ENCODE assay signal across 10 cellular contexts in the genomic region with DNA sequence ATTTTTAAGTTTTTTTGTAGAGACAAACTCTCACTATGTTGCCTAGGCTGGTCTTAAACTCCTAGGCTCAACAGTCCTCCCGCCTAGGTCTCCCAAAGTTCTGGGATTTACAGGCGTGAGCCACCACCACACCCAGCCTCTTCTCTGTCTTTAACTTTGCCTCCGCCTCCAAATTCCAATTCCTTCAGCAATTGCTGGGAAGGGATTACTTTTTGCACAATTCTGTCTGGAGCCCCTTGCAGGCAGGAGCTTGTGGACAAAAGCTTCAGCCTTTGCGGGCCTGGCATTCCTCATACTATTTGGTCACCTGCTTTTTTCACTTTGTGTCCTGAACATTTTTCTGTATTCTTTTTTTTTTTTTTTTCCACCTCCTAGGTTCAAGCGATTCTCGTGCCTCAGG. TPM values are rescaled to one million over a fixed set of nuclear protein-coding genes. Genes with fewer than 3 reads are reported as not detected.
A peak's percentile ranks its signal among the peaks of the same experiment; 100 is the strongest.
DNase-seq lines count a peak whose midpoint lies in the region; ATAC-seq and TF ChIP-seq lines count a peak whose summit lies in the region.
"Had no signal": no experiment of that assay in that cellular context is flagged by ENCODE, and none has a peak within 500 bp of the region (broad histone marks: within the 10 kb centered on the region; RNA-seq: fewer than 3 reads in every experiment).

No MANE protein-coding gene starts in this region.

- intact Hi-C loops in activated CD4-positive, alpha-beta T cell treated with anti-CD3 and anti-CD28 coated beads, Interleukin-2, amount 10 ng/mL, durations not matched to agents 24 days and 14 days (cut with micrococcal nuclease), result loop anchor here (10.0 kb wide), 1 partner anchor 673 kb away; a partner anchor contains a TSS
- intact Hi-C loops in activated CD8-positive, alpha-beta T cell treated with anti-CD3 and anti-CD28 coated beads for 36 hours (cut with micrococcal nuclease), result loop anchor here (2.0 kb wide), 2 partner anchors 13 to 27 kb away; a partner anchor contains a TSS

- peak overlapping the region; percentile 72 for H3K4me3 Mint-ChIP-seq in activated CD4-positive, alpha-beta T cell treated with anti-CD3 and anti-CD28 coated beads, Interleukin-2, amount 10 ng/mL, durations not matched to agents 24 days and 14 days
- peak overlapping the region; percentile 54 for H3K4me3 Mint-ChIP-seq in activated CD8-positive, alpha-beta T cell treated with anti-CD3 and anti-CD28 coated beads for 36 hours
- H3K4me3 Mint-ChIP-seq in stimulated activated memory B cell treated with anti-CD40 and anti-IgM and Interleukin-4, amounts not matched to agents 10 μg/mL and 1 μg/mL and 100 μg/mL, for 72 hours, result no peak overlapping the region
- no peak overlapping the region for H3K4me3 Mint-ChIP-seq in mesothelial cell of epicardium

- no peaks in the 10 kb centered on the region for H3K9me3 Mint-ChIP-seq in activated CD4-positive, alpha-beta T cell treated with anti-CD3 and anti-CD28 coated beads, Interleukin-2, amount 10 ng/mL, durations not matched to agents 24 days and 14 days
- H3K9me3 Mint-ChIP-seq in activated CD8-positive, alpha-beta T cell treated with anti-CD3 and anti-CD28 coated beads for 36 hours, result no peaks in the 10 kb centered on the region
- H3K9me3 Mint-ChIP-seq in stimulated activated memory B cell treated with anti-CD40 and anti-IgM and Interleukin-4, amounts not matched to agents 10 μg/mL and 1 μg/mL and 100 μg/mL, for 72 hours, result no peaks in the 10 kb centered on the region
- H3K9me3 Mint-ChIP-seq in mesothelial cell of epicardium, result no peaks in the 10 kb centered on the region

- no peak for ATAC-seq in activated CD8-positive, alpha-beta T cell treated with anti-CD3 and anti-CD28 coated beads for 36 hours
- ATAC-seq in stimulated activated memory B cell treated with anti-CD40 and anti-IgM and Interleukin-4, amounts not matched to agents 10 μg/mL and 1 μg/mL and 100 μg/mL, for 72 hours, result no peak
- ATAC-seq: A549 had no signal

- no peaks in the 10 kb centered on the region for H3K27me3 Mint-ChIP-seq in activated CD4-positive, alpha-beta T cell treated with anti-CD3 and anti-CD28 coated beads, Interleukin-2, amount 10 ng/mL, durations not matched to agents 24 days and 14 days
- H3K27me3 Mint-ChIP-seq in activated CD8-positive, alpha-beta T cell treated with anti-CD3 and anti-CD28 coated beads for 36 hours, result no peaks in the 10 kb centered on the region
- H3K27me3 Mint-ChIP-seq in stimulated activated memory B cell treated with anti-CD40 and anti-IgM and Interleukin-4, amounts not matched to agents 10 μg/mL and 1 μg/mL and 100 μg/mL, for 72 hours, result no peaks in the 10 kb centered on the region
- no peaks in the 10 kb centered on the region for H3K27me3 Mint-ChIP-seq in mesothelial cell of epicardium (ENCODE audit: low read depth)

- no peak for DNase-seq in activated CD4-positive, alpha-beta T cell treated with anti-CD3 and anti-CD28 coated beads, Interleukin-2, amount 10 ng/mL, durations not matched to agents 24 days and 14 days
- DNase-seq in activated CD4-positive, alpha-beta T cell treated with anti-CD3 and anti-CD28 coated beads, Interleukin-2, amount 50 U/mL, for 1 hour, result no peak
- no peak for DNase-seq in activated CD8-positive, alpha-beta T cell treated with anti-CD3 and anti-CD28 coated beads for 36 hours
- DNase-seq in iris pigment epithelial cell (ENCODE audit: low read depth) (peak; percentile 40), mesothelial cell of epicardium (ENCODE audit: low spot score in 2 of 2, unreplicated experiment in 2 of 2) (no peak), NCI-H128 (lab: John Stamatoyannopoulos, UW; ENCODE audit: unreplicated experiment) (no peak), NCI-H748 (lab: John Stamatoyannopoulos, UW; ENCODE audit: unreplicated experiment) (no peak)
- DNase-seq: activated CD8-positive, alpha-beta memory T cell treated with anti-CD3 and anti-CD28 coated beads, Interleukin-2, amount 50 U/mL, for 48 hours had no signal

- TF ChIP-seq CTCF in activated CD8-positive, alpha-beta T cell treated with anti-CD3 and anti-CD28 coated beads for 36 hours (IDR thresholded peaks at IDR 0.05), result no peak
- no peak for TF ChIP-seq CTCF in mesothelial cell of epicardium (IDR thresholded peaks at IDR 0.05; ENCODE audit: unreplicated experiment)

- CTCF ChIA-PET in activated CD8-positive, alpha-beta T cell treated with anti-CD3 and anti-CD28 coated beads for 36 hours (lab: Charles Lee), result interaction anchor here (1.4 to 40.2 kb wide), 4 partner anchors 10 to 27 kb away, joined by 4 to 1222 read pairs (median 32); a partner anchor contains a TSS

- POLR2A ChIA-PET in activated CD8-positive, alpha-beta T cell treated with anti-CD3 and anti-CD28 coated beads for 36 hours (lab: Charles Lee), result interaction anchor here (0.6 to 14.9 kb wide), 4 partner anchors 12 to 250 kb away, joined by 3 to 225 read pairs (median 22); a partner anchor contains a TSS

- peaks cover 34% of the 10 kb centered on the region for H3K36me3 Mint-ChIP-seq in activated CD4-positive, alpha-beta T cell treated with anti-CD3 and anti-CD28 coated beads, Interleukin-2, amount 10 ng/mL, durations not matched to agents 24 days and 14 days (ENCODE audit: low read depth)
- H3K36me3 Mint-ChIP-seq in activated CD8-positive, alpha-beta T cell treated with anti-CD3 and anti-CD28 coated beads for 36 hours (ENCODE audit: low read depth), result peaks cover 52% of the 10 kb centered on the region
- peaks cover 30% of the 10 kb centered on the region for H3K36me3 Mint-ChIP-seq in stimulated activated memory B cell treated with anti-CD40 and anti-IgM and Interleukin-4, amounts not matched to agents 10 μg/mL and 1 μg/mL and 100 μg/mL, for 72 hours
- no peaks in the 10 kb centered on the region for H3K36me3 Mint-ChIP-seq in mesothelial cell of epicardium

- peak overlapping the region; percentile 93 for H3K27ac Mint-ChIP-seq in activated CD4-positive, alpha-beta T cell treated with anti-CD3 and anti-CD28 coated beads, Interleukin-2, amount 10 ng/mL, durations not matched to agents 24 days and 14 days
- peak overlapping the region; percentile 90 for H3K27ac Mint-ChIP-seq in activated CD8-positive, alpha-beta T cell treated with anti-CD3 and anti-CD28 coated beads for 36 hours
- peak overlapping the region; percentile 73 for H3K27ac Mint-ChIP-seq in stimulated activated memory B cell treated with anti-CD40 and anti-IgM and Interleukin-4, amounts not matched to agents 10 μg/mL and 1 μg/mL and 100 μg/mL, for 72 hours
- no peak overlapping the region for H3K27ac Mint-ChIP-seq in mesothelial cell of epicardium

- H3K4me1 Mint-ChIP-seq in activated CD4-positive, alpha-beta T cell treated with anti-CD3 and anti-CD28 coated beads, Interleukin-2, amount 10 ng/mL, durations not matched to agents 24 days and 14 days, result peaks cover 79% of the 10 kb centered on the region
- peaks cover 85% of the 10 kb centered on the region for H3K4me1 Mint-ChIP-seq in activated CD8-positive, alpha-beta T cell treated with anti-CD3 and anti-CD28 coated beads for 36 hours (ENCODE audit: low read depth)
- H3K4me1 Mint-ChIP-seq in stimulated activated memory B cell treated with anti-CD40 and anti-IgM and Interleukin-4, amounts not matched to agents 10 μg/mL and 1 μg/mL and 100 μg/mL, for 72 hours, result peaks cover 97% of the 10 kb centered on the region
- peaks cover 6% of the 10 kb centered on the region for H3K4me1 Mint-ChIP-seq in mesothelial cell of epicardium

RNA-seq across cellular contexts. Expression of a gene that starts 26.0 kb away (rescaled TPM):
- 43.4 and 44.1 TPM in 2 replicates for total RNA-seq in activated CD4-positive, alpha-beta T cell treated with anti-CD3 and anti-CD28 coated beads, Interleukin-2, amount 10 ng/mL, durations not matched to agents 24 days and 14 days
- 10 to 100 TPM; 48.7 to 52.7 TPM for total RNA-seq in activated CD8-positive, alpha-beta T cell treated with anti-CD3 and anti-CD28 coated beads for 36 hours
- 1.6 to 2.1 TPM (median 1.7 TPM) in 3 replicates for total RNA-seq in mesothelial cell of epicardium

Comparison
In these comparisons a context has a peak if more than half of its experiments do, and no peak if none do; other contexts are left out.
1. H3K4me3 Mint-ChIP-seq: peak in activated CD4-positive, alpha-beta T cell treated with anti-CD3 and anti-CD28 coated beads, Interleukin-2, amount 10 ng/mL, durations not matched to agents 24 days and 14 days (single experiment) and activated CD8-positive, alpha-beta T cell treated with anti-CD3 and anti-CD28 coated beads for 36 hours (single experiment); none in stimulated activated memory B cell treated with anti-CD40 and anti-IgM and Interleukin-4, amounts not matched to agents 10 μg/mL and 1 μg/mL and 100 μg/mL, for 72 hours (single experiment) and mesothelial cell of epicardium (single experiment).
2. RNA of a gene that starts 26.0 kb away (total RNA-seq): 48.7 to 52.7 TPM in activated CD8-positive, alpha-beta T cell treated with anti-CD3 and anti-CD28 coated beads for 36 hours and 43.4 to 44.1 TPM in activated CD4-positive, alpha-beta T cell treated with anti-CD3 and anti-CD28 coated beads, Interleukin-2, amount 10 ng/mL, durations not matched to agents 24 days and 14 days; 1.6 to 2.1 TPM in mesothelial cell of epicardium; every median in the first group is over 10 times any median in the second.